ENCODE assay signal across 39 cellular contexts in genomic region chr12:100303831-100304230, GRCh38. TPM values are rescaled to one million over a fixed set of nuclear protein-coding genes. Genes with fewer than 3 reads are reported as not detected.
"Had no signal": no experiment of that assay in that cellular context is flagged by ENCODE, and none has a peak within 500 bp of the region (broad histone marks: within the 10 kb centered on the region; RNA-seq: fewer than 3 reads in every experiment).

No MANE protein-coding gene starts in this region.

- H3K27me3 ChIP-seq: MG63 had no signal

- H3K4me3 ChIP-seq: MG63 had no signal

- H3K27ac ChIP-seq: KMS-11 had no signal

- DNase-seq: Karpas-422, Kasumi-1, KBM-7, KG1, MG63, MM.1S, MV-4-11, NCI-H1048, NCI-H1092, NCI-H1092 treated with DMSO at 0.1 percent for 48 hours, NCI-H1105, NCI-H1105 treated with DMSO at 0.1 percent for 48 hours, NCI-H1417, NCI-H1417 treated with DMSO at 0.1 percent for 48 hours, NCI-H1436, NCI-H1436 treated with DMSO at 0.1 percent for 48 hours, NCI-H146, NCI-H1694, NCI-H1694 treated with DMSO at 0.1 percent for 48 hours, NCI-H187, NCI-H187 treated with DMSO at 0.1 percent for 48 hours, NCI-H1930, NCI-H2029 treated with DMSO at 0.1 percent for 48 hours, NCI-H2081, NCI-H2081 treated with DMSO at 0.1 percent for 48 hours, NCI-H2107, NCI-H2171, NCI-H2171 treated with DMSO at 0.1 percent for 48 hours, NCI-H2227 treated with DMSO at 0.1 percent for 48 hours, NCI-H226, NCI-H345, NCI-H446, NCI-H446 treated with DMSO at 0.1 percent for 48 hours, NCI-H510A had no signal

RNA-seq across cellular contexts. Expression of gene SLC17A8, which starts 53.0 kb away (rescaled TPM):
- total RNA-seq: LHCN-M2, M059J, MCF 10A, NCI-H460 had no signal
